In the genomic region with DNA sequence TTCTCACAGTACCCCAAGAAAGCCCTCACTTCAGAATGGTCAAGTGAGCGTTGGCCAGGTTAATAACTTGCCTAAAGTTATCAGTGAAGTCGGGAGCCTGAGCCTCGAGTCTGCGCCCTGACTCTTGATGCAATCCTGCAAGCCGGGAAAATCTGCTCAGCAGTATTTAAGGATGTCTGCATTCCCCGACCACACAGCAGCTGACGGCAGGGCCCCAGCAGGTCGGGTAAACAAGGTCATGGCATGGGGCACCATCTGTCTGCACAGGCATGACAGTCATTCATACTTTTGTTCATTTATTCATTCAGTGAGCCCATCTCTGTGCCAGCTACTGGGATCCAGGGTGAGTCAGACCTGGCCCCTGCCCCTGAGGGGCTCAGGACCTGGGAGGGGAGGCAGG, we compare ENCODE assay signal across 22 cellular contexts.
"Had no signal": no experiment of that assay in that cellular context is flagged by ENCODE, and none has a peak within 500 bp of the region (broad histone marks: within the 10 kb centered on the region; RNA-seq: fewer than 3 reads in every experiment).

No MANE protein-coding gene starts in this region.

- H3K27me3 ChIP-seq: body of pancreas, cardiac muscle cell, esophagus muscularis mucosa, gastrocnemius medialis, spleen, testis, vagina had no signal

- ATAC-seq: body of pancreas, gastrocnemius medialis, left ventricle myocardium superior, T-helper 17 cell had no signal

- H3K27ac ChIP-seq: body of pancreas, cardiac muscle cell, esophagus muscularis mucosa, gastrocnemius medialis, spleen, testis, vagina had no signal

- H3K9me3 ChIP-seq: body of pancreas, esophagus muscularis mucosa, gastrocnemius medialis, spleen, testis, vagina had no signal

- H3K36me3 ChIP-seq: cardiac muscle cell, gastrocnemius medialis, vagina had no signal

- H3K4me3 ChIP-seq: body of pancreas, cardiac muscle cell, esophagus muscularis mucosa, gastrocnemius medialis, spleen, testis, vagina had no signal

- DNase-seq: activated CD4-positive, alpha-beta memory T cell treated with anti-CD3 and anti-CD28 coated beads for 36 hours; activated CD4-positive, alpha-beta T cell treated with anti-CD3 and anti-CD28 coated beads for 48 hours; activated naive CD4-positive, alpha-beta T cell treated with Interleukin-2 at 50 U/mL for 16 hours; activated T-cell treated with anti-CD3 and anti-CD28 coated beads, Interleukin-2, amount 50 U/mL, for 48 hours; body of pancreas; effector memory CD4-positive, alpha-beta T cell; gastrocnemius medialis; head of caudate nucleus; hypothalamus; left ventricle myocardium superior; mammary epithelial cell; midbrain; nephron progenitor cell; spleen; stimulated activated CD4-positive, alpha-beta T cell treated with anti-CD3 and anti-CD28 coated beads, Interleukin-4, amount 100 ng/mL, for 1 hour; stimulated activated naive CD4-positive, alpha-beta T cell; T-helper 17 cell; testis; trophoblast cell had no signal

- H3K4me1 ChIP-seq: body of pancreas, gastrocnemius medialis, vagina had no signal
